1 cellular context compared by ENCODE assay signal in the genomic region with DNA sequence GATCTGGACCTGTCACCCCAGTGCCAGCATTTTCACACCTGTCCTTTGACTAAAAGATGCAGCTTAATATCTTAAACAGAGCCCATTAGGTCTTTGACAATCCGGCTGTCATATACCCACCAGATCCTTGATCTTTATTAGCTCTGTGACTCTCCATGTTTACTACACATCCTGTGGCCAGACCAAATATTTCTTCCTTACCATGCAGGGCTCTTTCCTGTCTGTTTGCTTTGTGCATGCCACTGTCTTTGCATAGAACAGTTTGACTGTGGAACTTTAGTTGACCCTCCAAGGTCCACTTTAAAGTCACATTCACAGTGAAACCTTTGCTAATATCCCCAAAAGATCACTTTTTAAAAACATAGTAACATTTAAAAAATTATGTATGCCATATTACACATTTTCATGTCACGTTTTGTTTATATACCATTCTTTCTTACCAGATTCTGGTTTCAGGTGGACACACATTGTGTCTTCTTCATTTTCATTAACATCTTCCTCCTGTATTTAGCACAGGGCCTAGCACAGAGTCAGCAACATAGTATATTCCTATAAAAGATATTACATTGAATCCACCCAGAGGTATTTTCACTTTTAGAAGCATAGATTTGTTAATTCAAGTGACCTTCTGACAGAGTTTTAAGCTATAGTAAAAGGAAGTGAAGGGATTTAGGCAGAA.
TF ChIP-seq lines count a peak whose summit lies in the region.

No MANE protein-coding gene starts in this region.

TF ChIP-seq in HepG2, 621 proteins besides CTCF, POLR2A, EP300 and RAD21 (continued from another document and continues in another):
- TF ChIP-seq, protein P1, sequence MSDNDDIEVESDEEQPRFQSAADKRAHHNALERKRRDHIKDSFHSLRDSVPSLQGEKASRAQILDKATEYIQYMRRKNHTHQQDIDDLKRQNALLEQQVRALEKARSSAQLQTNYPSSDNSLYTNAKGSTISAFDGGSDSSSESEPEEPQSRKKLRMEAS (IDR thresholded peaks at IDR 0.05): peak; percentile 59; the same call in 1 of the 2 replicates
- TF ChIP-seq KDM3A (CRISPR knock-in tag; IDR thresholded peaks at IDR 0.05; ENCODE audit: low read depth) (peak; percentile 64; the same call in 1 of the 2 replicates), MED8 (CRISPR knock-in tag; IDR thresholded peaks at IDR 0.05; ENCODE audit: insufficient replicate concordance) (no peak), ZNF792 (CRISPR knock-in tag; IDR thresholded peaks at IDR 0.05) (0 out of 2 replicates have a peak, but pooled peaks have one; percentile 47), ZNF337 (CRISPR knock-in tag; IDR thresholded peaks at IDR 0.05; ENCODE audit: borderline replicate concordance, low read depth) (no peak), TBL1XR1 (IDR thresholded peaks at IDR 0.05; ENCODE audit: borderline replicate concordance, low read length, partially characterized antibody) (peak; percentile 59), ZMYM4 (CRISPR knock-in tag; IDR thresholded peaks at IDR 0.05) (peak; percentile 43; the same call in 1 of the 2 replicates), ZNF10 (CRISPR knock-in tag; IDR thresholded peaks at IDR 0.05; ENCODE audit: borderline replicate concordance, low read depth) (no peak), IRF2 (CRISPR knock-in tag; IDR thresholded peaks at IDR 0.05) (0 out of 2 replicates have a peak, but pooled peaks have one; percentile 65), ZNF12 (CRISPR knock-in tag; IDR thresholded peaks at IDR 0.05) (peak; percentile 52; the same call in 1 of the 2 replicates), SMARCC2 (IDR thresholded peaks at IDR 0.05) (0 out of 2 replicates have a peak, but pooled peaks have one; percentile 21), FOXA1 (IDR thresholded peaks at IDR 0.05) (peak; percentile 64; the same call in 1 of the 2 replicates), FOXA1 (CRISPR knock-in tag; IDR thresholded peaks at IDR 0.05) (peak; percentile 92), YEATS4 (CRISPR knock-in tag; IDR thresholded peaks at IDR 0.05; ENCODE audit: borderline replicate concordance) (no peak; the same call in 1 of the 2 replicates), RARA (CRISPR knock-in tag; IDR thresholded peaks at IDR 0.05) (peak; percentile 98), SOX6 (IDR thresholded peaks at IDR 0.05) (no peak), SOX6 (CRISPR knock-in tag; IDR thresholded peaks at IDR 0.05) (peak; percentile 72), KDM5A (IDR thresholded peaks at IDR 0.05; ENCODE audit: borderline replicate concordance, low read length) (no peak), HIVEP1 (CRISPR knock-in tag; IDR thresholded peaks at IDR 0.05) (no peak), ZSCAN30 (CRISPR knock-in tag; IDR thresholded peaks at IDR 0.05) (no peak), ZNF292 (CRISPR knock-in tag; IDR thresholded peaks at IDR 0.05; ENCODE audit: borderline replicate concordance, low read depth) (peak; percentile 79; the same call in 1 of the 2 replicates), SOX13 (IDR thresholded peaks at IDR 0.05) (0 out of 2 replicates have a peak, but pooled peaks have one; percentile 27), SOX13 (CRISPR knock-in tag; conservative IDR thresholded peaks at IDR 0.05 in 1 of 2, IDR thresholded peaks at IDR 0.05 in 1 of 2) (peak in 1 of 2 experiments; percentile 81; a peak in 2 of 4 replicates), ZNF546 (CRISPR knock-in tag; conservative IDR thresholded peaks at IDR 0.05) (no peak), ZNF552 (CRISPR knock-in tag; IDR thresholded peaks at IDR 0.05; ENCODE audit: borderline replicate concordance) (no peak), KAT7 (CRISPR knock-in tag; IDR thresholded peaks at IDR 0.05; ENCODE audit: borderline replicate concordance) (no peak), ZNF30 (CRISPR knock-in tag; IDR thresholded peaks at IDR 0.05) (no peak), JUNB (CRISPR knock-in tag; IDR thresholded peaks at IDR 0.05; ENCODE audit: borderline replicate concordance) (no peak), RFXANK (CRISPR knock-in tag; IDR thresholded peaks at IDR 0.05) (no peak), GATA4 (IDR thresholded peaks at IDR 0.05; ENCODE audit: borderline replicate concordance, low read depth) (peak; percentile 40; the same call in 1 of the 2 replicates), ZBTB21 (CRISPR knock-in tag; IDR thresholded peaks at IDR 0.05) (no peak), SAP130 (CRISPR knock-in tag; IDR thresholded peaks at IDR 0.05; ENCODE audit: low read depth) (peak; percentile 72), CREB1 (IDR thresholded peaks at IDR 0.05) (no peak), CREB1 (CRISPR knock-in tag; IDR thresholded peaks at IDR 0.05) (peak; percentile 60; the same call in 1 of the 2 replicates)
- TF ChIP-seq, protein P2, sequence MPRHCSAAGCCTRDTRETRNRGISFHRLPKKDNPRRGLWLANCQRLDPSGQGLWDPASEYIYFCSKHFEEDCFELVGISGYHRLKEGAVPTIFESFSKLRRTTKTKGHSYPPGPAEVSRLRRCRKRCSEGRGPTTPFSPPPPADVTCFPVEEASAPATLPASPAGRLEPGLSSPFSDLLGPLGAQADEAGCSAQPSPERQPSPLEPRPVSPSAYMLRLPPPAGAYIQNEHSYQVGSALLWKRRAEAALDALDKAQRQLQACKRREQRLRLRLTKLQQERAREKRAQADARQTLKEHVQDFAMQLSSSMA (CRISPR knock-in tag; IDR thresholded peaks at IDR 0.05): no peak
- TF ChIP-seq, protein P3, sequence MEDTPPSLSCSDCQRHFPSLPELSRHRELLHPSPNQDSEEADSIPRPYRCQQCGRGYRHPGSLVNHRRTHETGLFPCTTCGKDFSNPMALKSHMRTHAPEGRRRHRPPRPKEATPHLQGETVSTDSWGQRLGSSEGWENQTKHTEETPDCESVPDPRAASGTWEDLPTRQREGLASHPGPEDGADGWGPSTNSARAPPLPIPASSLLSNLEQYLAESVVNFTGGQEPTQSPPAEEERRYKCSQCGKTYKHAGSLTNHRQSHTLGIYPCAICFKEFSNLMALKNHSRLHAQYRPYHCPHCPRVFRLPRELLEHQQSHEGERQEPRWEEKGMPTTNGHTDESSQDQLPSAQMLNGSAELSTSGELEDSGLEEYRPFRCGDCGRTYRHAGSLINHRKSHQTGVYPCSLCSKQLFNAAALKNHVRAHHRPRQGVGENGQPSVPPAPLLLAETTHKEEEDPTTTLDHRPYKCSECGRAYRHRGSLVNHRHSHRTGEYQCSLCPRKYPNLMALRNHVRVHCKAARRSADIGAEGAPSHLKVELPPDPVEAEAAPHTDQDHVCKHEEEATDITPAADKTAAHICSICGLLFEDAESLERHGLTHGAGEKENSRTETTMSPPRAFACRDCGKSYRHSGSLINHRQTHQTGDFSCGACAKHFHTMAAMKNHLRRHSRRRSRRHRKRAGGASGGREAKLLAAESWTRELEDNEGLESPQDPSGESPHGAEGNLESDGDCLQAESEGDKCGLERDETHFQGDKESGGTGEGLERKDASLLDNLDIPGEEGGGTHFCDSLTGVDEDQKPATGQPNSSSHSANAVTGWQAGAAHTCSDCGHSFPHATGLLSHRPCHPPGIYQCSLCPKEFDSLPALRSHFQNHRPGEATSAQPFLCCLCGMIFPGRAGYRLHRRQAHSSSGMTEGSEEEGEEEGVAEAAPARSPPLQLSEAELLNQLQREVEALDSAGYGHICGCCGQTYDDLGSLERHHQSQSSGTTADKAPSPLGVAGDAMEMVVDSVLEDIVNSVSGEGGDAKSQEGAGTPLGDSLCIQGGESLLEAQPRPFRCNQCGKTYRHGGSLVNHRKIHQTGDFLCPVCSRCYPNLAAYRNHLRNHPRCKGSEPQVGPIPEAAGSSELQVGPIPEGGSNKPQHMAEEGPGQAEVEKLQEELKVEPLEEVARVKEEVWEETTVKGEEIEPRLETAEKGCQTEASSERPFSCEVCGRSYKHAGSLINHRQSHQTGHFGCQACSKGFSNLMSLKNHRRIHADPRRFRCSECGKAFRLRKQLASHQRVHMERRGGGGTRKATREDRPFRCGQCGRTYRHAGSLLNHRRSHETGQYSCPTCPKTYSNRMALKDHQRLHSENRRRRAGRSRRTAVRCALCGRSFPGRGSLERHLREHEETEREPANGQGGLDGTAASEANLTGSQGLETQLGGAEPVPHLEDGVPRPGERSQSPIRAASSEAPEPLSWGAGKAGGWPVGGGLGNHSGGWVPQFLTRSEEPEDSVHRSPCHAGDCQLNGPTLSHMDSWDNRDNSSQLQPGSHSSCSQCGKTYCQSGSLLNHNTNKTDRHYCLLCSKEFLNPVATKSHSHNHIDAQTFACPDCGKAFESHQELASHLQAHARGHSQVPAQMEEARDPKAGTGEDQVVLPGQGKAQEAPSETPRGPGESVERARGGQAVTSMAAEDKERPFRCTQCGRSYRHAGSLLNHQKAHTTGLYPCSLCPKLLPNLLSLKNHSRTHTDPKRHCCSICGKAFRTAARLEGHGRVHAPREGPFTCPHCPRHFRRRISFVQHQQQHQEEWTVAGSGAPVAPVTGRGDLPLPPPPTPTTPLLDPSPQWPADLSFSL (CRISPR knock-in tag; IDR thresholded peaks at IDR 0.05): no peak
- TF ChIP-seq, protein P4, sequence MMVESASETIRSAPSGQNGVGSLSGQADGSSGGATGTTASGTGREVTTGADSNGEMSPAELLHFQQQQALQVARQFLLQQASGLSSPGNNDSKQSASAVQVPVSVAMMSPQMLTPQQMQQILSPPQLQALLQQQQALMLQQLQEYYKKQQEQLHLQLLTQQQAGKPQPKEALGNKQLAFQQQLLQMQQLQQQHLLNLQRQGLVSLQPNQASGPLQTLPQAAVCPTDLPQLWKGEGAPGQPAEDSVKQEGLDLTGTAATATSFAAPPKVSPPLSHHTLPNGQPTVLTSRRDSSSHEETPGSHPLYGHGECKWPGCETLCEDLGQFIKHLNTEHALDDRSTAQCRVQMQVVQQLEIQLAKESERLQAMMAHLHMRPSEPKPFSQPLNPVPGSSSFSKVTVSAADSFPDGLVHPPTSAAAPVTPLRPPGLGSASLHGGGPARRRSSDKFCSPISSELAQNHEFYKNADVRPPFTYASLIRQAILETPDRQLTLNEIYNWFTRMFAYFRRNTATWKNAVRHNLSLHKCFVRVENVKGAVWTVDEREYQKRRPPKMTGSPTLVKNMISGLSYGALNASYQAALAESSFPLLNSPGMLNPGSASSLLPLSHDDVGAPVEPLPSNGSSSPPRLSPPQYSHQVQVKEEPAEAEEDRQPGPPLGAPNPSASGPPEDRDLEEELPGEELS (CRISPR knock-in tag; IDR thresholded peaks at IDR 0.05): peak; percentile 90
- TF ChIP-seq, protein P5, sequence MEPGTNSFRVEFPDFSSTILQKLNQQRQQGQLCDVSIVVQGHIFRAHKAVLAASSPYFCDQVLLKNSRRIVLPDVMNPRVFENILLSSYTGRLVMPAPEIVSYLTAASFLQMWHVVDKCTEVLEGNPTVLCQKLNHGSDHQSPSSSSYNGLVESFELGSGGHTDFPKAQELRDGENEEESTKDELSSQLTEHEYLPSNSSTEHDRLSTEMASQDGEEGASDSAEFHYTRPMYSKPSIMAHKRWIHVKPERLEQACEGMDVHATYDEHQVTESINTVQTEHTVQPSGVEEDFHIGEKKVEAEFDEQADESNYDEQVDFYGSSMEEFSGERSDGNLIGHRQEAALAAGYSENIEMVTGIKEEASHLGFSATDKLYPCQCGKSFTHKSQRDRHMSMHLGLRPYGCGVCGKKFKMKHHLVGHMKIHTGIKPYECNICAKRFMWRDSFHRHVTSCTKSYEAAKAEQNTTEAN (CRISPR knock-in tag; conservative IDR thresholded peaks at IDR 0.05): no peak
- TF ChIP-seq, protein P6, sequence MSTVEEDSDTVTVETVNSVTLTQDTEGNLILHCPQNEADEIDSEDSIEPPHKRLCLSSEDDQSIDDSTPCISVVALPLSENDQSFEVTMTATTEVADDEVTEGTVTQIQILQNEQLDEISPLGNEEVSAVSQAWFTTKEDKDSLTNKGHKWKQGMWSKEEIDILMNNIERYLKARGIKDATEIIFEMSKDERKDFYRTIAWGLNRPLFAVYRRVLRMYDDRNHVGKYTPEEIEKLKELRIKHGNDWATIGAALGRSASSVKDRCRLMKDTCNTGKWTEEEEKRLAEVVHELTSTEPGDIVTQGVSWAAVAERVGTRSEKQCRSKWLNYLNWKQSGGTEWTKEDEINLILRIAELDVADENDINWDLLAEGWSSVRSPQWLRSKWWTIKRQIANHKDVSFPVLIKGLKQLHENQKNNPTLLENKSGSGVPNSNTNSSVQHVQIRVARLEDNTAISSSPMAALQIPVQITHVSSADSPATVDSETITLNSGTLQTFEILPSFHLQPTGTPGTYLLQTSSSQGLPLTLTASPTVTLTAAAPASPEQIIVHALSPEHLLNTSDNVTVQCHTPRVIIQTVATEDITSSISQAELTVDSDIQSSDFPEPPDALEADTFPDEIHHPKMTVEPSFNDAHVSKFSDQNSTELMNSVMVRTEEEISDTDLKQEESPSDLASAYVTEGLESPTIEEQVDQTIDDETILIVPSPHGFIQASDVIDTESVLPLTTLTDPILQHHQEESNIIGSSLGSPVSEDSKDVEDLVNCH (CRISPR knock-in tag; IDR thresholded peaks at IDR 0.05): no peak
- TF ChIP-seq, protein P7, sequence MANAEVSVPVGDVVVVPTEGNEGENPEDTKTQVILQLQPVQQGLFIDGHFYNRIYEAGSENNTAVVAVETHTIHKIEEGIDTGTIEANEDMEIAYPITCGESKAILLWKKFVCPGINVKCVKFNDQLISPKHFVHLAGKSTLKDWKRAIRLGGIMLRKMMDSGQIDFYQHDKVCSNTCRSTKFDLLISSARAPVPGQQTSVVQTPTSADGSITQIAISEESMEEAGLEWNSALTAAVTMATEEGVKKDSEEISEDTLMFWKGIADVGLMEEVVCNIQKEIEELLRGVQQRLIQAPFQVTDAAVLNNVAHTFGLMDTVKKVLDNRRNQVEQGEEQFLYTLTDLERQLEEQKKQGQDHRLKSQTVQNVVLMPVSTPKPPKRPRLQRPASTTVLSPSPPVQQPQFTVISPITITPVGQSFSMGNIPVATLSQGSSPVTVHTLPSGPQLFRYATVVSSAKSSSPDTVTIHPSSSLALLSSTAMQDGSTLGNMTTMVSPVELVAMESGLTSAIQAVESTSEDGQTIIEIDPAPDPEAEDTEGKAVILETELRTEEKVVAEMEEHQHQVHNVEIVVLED (CRISPR knock-in tag; IDR thresholded peaks at IDR 0.05; ENCODE audit: borderline replicate concordance): no peak; the same call in 1 of the 2 replicates
- TF ChIP-seq, protein P8, sequence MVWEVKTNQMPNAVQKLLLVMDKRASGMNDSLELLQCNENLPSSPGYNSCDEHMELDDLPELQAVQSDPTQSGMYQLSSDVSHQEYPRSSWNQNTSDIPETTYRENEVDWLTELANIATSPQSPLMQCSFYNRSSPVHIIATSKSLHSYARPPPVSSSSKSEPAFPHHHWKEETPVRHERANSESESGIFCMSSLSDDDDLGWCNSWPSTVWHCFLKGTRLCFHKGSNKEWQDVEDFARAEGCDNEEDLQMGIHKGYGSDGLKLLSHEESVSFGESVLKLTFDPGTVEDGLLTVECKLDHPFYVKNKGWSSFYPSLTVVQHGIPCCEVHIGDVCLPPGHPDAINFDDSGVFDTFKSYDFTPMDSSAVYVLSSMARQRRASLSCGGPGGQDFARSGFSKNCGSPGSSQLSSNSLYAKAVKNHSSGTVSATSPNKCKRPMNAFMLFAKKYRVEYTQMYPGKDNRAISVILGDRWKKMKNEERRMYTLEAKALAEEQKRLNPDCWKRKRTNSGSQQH (CRISPR knock-in tag; IDR thresholded peaks at IDR 0.05; ENCODE audit: low read depth): peak; percentile 57; the same call in 1 of the 2 replicates
- TF ChIP-seq, protein P9, sequence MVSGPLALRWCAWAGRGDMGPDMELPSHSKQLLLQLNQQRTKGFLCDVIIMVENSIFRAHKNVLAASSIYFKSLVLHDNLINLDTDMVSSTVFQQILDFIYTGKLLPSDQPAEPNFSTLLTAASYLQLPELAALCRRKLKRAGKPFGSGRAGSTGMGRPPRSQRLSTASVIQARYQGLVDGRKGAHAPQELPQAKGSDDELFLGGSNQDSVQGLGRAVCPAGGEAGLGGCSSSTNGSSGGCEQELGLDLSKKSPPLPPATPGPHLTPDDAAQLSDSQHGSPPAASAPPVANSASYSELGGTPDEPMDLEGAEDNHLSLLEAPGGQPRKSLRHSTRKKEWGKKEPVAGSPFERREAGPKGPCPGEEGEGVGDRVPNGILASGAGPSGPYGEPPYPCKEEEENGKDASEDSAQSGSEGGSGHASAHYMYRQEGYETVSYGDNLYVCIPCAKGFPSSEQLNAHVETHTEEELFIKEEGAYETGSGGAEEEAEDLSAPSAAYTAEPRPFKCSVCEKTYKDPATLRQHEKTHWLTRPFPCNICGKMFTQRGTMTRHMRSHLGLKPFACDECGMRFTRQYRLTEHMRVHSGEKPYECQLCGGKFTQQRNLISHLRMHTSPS (CRISPR knock-in tag; IDR thresholded peaks at IDR 0.05; ENCODE audit: low read depth): no peak
